ENCODE assay signal across 8 cellular contexts in the genomic region with DNA sequence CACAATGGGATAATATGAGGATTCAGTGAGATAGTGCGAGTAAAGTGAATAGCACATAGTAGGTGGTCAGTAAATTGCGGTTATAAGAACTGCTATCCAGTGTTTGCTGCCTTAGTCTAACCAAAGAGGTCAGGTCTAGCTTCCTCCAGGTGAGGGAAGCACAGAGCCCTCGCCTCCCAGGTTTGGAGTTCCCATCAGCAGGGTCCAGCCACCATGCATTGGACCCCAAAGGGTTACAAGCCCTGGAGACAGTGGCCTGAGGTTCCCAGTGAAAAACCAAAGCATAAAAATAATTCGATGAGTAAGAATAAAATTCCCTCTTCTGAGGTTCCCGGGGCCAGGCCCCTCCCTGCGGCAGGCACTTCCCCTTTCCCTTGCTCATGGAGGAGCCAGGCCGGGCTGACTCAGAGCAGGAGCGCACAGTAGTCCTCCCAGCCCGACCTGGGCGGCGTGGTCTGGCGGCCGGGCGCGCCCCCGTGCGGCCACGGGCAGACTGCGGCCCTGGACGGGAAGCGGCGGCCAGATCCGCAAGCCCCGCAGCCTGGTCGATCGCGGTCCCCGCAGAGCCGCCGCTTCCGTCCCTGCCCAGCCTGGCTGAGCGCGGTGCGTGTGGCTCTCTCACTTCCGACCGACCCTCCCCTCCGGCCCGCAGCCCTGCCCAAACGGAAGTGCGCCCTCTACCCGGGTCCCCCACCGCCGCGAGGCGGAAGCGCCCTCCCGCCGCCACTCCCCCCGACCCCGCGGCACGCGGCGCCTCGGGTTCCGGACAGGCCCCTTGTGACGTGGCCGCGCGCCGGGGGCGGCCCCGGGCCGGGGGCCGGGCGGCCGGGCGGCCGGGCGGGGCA. TPM values are rescaled to one million over a fixed set of nuclear protein-coding genes. Genes with fewer than 3 reads are reported as not detected.
DNase-seq lines count a peak whose midpoint lies in the region; ATAC-seq and TF ChIP-seq lines count a peak whose summit lies in the region.

A gene (plus strand): TSS at position 845 of the 845 bp plus-strand sequence. CDS start 1,505 bp downstream, outside the sequence.

- peak; percentile 78 for ATAC-seq in HG02884 (IDR thresholded peaks at IDR 0.05; ENCODE audit: unreplicated experiment)
- peak; percentile 87 to 94 (median 91) for ATAC-seq in heart right ventricle
- peak; percentile 94 for ATAC-seq in upper lobe of right lung

- peak within 1 kb of the TSS; percentile 89 to 98 (median 94) for H3K27ac ChIP-seq in heart right ventricle
- H3K27ac ChIP-seq in upper lobe of right lung, result peak within 1 kb of the TSS; percentile 94

- TF ChIP-seq POLR2A in GM15510 (IDR thresholded peaks at IDR 0.05; ENCODE audit: borderline replicate concordance, extremely low read depth, insufficient read length), result peak; percentile 55

- H3K4me1 ChIP-seq in heart right ventricle (peaks cover 11 to 45% (median 32%) of the 10 kb centered on the region in 9 donors), upper lobe of right lung (peaks cover 29% of the 10 kb centered on the region)

- intact Hi-C loops in T-helper 1 cell treated with Interleukin-12 subunit alpha and Interleukin-12 subunit beta and Interleukin-4 antibody, amounts not matched to agents 30 ng/mL and 1 ng/mL, for 36 hours (cut with micrococcal nuclease), result loop anchor here (1.0 to 10.0 kb wide), 16 partner anchors 8 to 791 kb away; a partner anchor contains a TSS
- intact Hi-C loops in heart right ventricle (cut with DNase I) (loop anchor here in 7 of 10 donors (1.0 to 5.0 kb wide), 6 partner anchors 18 to 231 kb away; a partner anchor contains a TSS), upper lobe of right lung (cut with DNase I) (no loop called here)

- H3K4me3 Mint-ChIP-seq in progenitor cell of endocrine pancreas (ENCODE audit: low read depth), result peak within 1 kb of the TSS; percentile 89

- no peaks in the 10 kb centered on the region for H3K36me3 Mint-ChIP-seq in progenitor cell of endocrine pancreas (ENCODE audit: insufficient read depth)

- H3K9me3 ChIP-seq in heart right ventricle (no peaks in the 10 kb centered on the region), upper lobe of right lung (no peaks in the 10 kb centered on the region)

- H3K4me3 ChIP-seq in heart right ventricle (peak within 1 kb of the TSS; percentile 59 to 86 (median 77)), upper lobe of right lung (peak within 1 kb of the TSS; percentile 77)

- H3K9me3 Mint-ChIP-seq in progenitor cell of endocrine pancreas (ENCODE audit: low read depth), result no peaks in the 10 kb centered on the region

- TF ChIP-seq CTCF in heart right ventricle (IDR thresholded peaks at IDR 0.05) (peak; percentile 55 to 96 (median 87)), progenitor cell of endocrine pancreas (IDR thresholded peaks at IDR 0.05; ENCODE audit: unreplicated experiment) (peak; percentile 96), upper lobe of right lung (IDR thresholded peaks at IDR 0.05) (peak; percentile 82)

- 1 to 3% methylated on average over 50 to 69 of the region's 70 CpGs for WGBS in heart right ventricle, 2 donors

- DNase-seq in NCI-H1694 (lab: John Stamatoyannopoulos, UW), result peak; percentile 57
- peak; percentile 92 for DNase-seq in amniotic epithelial cell (ENCODE audit: low read depth)
- DNase-seq in heart right ventricle, result peak; percentile 93 to 96
- peak; percentile 94 for DNase-seq in progenitor cell of endocrine pancreas (ENCODE audit: low spot score, unreplicated experiment)
- DNase-seq in upper lobe of right lung, result peak; percentile 97

- H3K36me3 ChIP-seq in heart right ventricle (peaks cover 0 to 29% (median 10%) of the 10 kb centered on the region in 9 donors), upper lobe of right lung (no peaks in the 10 kb centered on the region)

- peak within 1 kb of the TSS; percentile 97 for H3K27ac Mint-ChIP-seq in progenitor cell of endocrine pancreas

- no peaks in the 10 kb centered on the region for H3K27me3 ChIP-seq in heart right ventricle
- no peaks in the 10 kb centered on the region for H3K27me3 ChIP-seq in upper lobe of right lung

- H3K4me1 Mint-ChIP-seq in progenitor cell of endocrine pancreas (ENCODE audit: low read depth), result peaks cover 13% of the 10 kb centered on the region

- H3K27me3 Mint-ChIP-seq in progenitor cell of endocrine pancreas, result no peaks in the 10 kb centered on the region

RNA-seq across cellular contexts. Expression of the gene that starts here (rescaled TPM):
- total RNA-seq in T-helper 1 cell treated with Interleukin-12 subunit alpha and Interleukin-12 subunit beta and Interleukin-4 antibody, amounts not matched to agents 30 ng/mL and 1 ng/mL, for 36 hours, result 26.3 and 31.0 TPM in 2 replicates
- total RNA-seq in heart right ventricle, result 10 to 100 TPM; 31.1 to 54.5 (median 40.8) TPM
- 10 to 100 TPM; 62.3 to 86.4 TPM for polyA plus RNA-seq in heart right ventricle
- 38.3 and 42.4 TPM in 2 replicates for total RNA-seq in progenitor cell of endocrine pancreas
- 62.0 TPM for total RNA-seq in upper lobe of right lung

Comparison
In these comparisons a context has a peak if more than half of its experiments do, and no peak if none do; other contexts are left out.
1. Peak in every context shown above with its lines: DNase-seq, ATAC-seq, H3K4me3 ChIP-seq and H3K27ac ChIP-seq.